ENCODE assay signal across 28 cellular contexts in the genomic region with DNA sequence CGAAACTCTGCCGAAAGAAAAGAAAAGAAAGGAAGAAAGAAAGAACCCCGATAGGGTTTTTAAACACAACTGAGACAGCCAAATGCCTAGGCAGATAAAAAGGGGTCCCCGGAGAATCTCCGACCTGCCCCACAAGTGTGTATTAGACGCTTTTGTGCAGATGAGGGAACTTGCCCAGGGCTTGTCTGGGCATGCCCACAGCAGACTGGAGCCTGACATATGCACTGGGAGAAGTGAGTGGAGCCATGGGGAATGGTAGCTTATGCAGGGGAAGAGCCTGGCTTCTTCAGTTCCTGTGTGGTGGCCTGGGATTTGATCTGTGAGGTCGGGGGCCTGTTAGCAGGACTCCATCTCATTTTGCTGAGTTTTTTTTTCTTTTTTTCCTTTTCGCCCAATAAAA.
A peak's percentile ranks its signal among the peaks of the same experiment; 100 is the strongest.
DNase-seq lines count a peak whose midpoint lies in the region; ATAC-seq, FAIRE-seq and TF ChIP-seq lines count a peak whose summit lies in the region.
"Had no signal": no experiment of that assay in that cellular context is flagged by ENCODE, and none has a peak within 500 bp of the region (broad histone marks: within the 10 kb centered on the region; RNA-seq: fewer than 3 reads in every experiment).

No MANE protein-coding gene starts in this region.

- H3K27ac ChIP-seq in H9 (ENCODE audit: insufficient read length, low read depth, low read length) (no peak overlapping the region), SJCRH30 (no peak overlapping the region)
- H3K27ac ChIP-seq: A549, ascending aorta, esophagus squamous epithelium, SK-N-MC, thoracic aorta, vagina had no signal

- no peak overlapping the region for H2BK12ac ChIP-seq in H9 (ENCODE audit: insufficient read length, low read depth, low read length)

- no peaks in the 10 kb centered on the region for H3K27me3 Mint-ChIP-seq in H9 (ENCODE audit: low read depth)
- H3K27me3 Mint-ChIP-seq in nephron (ENCODE audit: low read depth): no peaks in the 10 kb centered on the region
- H3K27me3 Mint-ChIP-seq: activated naive CD8-positive, alpha-beta T cell treated with anti-CD3 and anti-CD28 coated beads, Interleukin-2, amount 10 ng/mL, durations not matched to agents 7 days and 5 days; dendritic cell treated with granulocyte-macrophage colony-stimulating factor and Interleukin-4, amounts not matched to agents 40 ng/mL and 50 ng/mL, for 4 days had no signal

- H4K91ac ChIP-seq in H9 (ENCODE audit: insufficient read length, low read depth, low read length): no peak overlapping the region

- no peak overlapping the region for H2BK15ac ChIP-seq in H9 (ENCODE audit: low read depth, low read length)

- H3K9ac ChIP-seq in H9 (ENCODE audit: extremely low read depth, insufficient read length, low read length): no peak overlapping the region

- H4K5ac ChIP-seq in H9 (ENCODE audit: insufficient read length, low read depth, low read length): no peak overlapping the region

- no peak overlapping the region for H2AFZ ChIP-seq in H9 (ENCODE audit: low read length)

- H3K4me3 Mint-ChIP-seq in H9 (no peak overlapping the region), nephron (no peak overlapping the region)
- H3K4me3 Mint-ChIP-seq: activated CD8-positive, alpha-beta T cell treated with anti-CD3 and anti-CD28 coated beads, Interleukin-2, amount 10 ng/mL, durations not matched to agents 7 days and 5 days; activated naive CD8-positive, alpha-beta T cell treated with anti-CD3 and anti-CD28 coated beads, Interleukin-2, amount 10 ng/mL, durations not matched to agents 7 days and 5 days; CD8-positive, alpha-beta T cell; central memory CD8-positive, alpha-beta T cell; dendritic cell treated with granulocyte-macrophage colony-stimulating factor and Interleukin-4, amounts not matched to agents 40 ng/mL and 50 ng/mL, for 4 days; T-helper 17 cell had no signal

- no peaks in the 10 kb centered on the region for H3K36me3 ChIP-seq in SJCRH30
- H3K36me3 ChIP-seq: ascending aorta, esophagus squamous epithelium, thoracic aorta, vagina had no signal

- no peak overlapping the region for H2BK5ac ChIP-seq in H9 (ENCODE audit: insufficient read length, low read length)

- no peaks in the 10 kb centered on the region for H3K79me1 ChIP-seq in H9 (ENCODE audit: insufficient read depth, low read depth, low read length, poor library complexity, severe bottlenecking)

- no peak for ATAC-seq in HG03280 (IDR thresholded peaks at IDR 0.05; ENCODE audit: unreplicated experiment)
- ATAC-seq: A549; activated CD8-positive, alpha-beta T cell treated with anti-CD3 and anti-CD28 coated beads, Interleukin-2, amount 10 ng/mL, durations not matched to agents 7 days and 5 days; CD8-positive, alpha-beta T cell; left colon; stimulated activated naive CD8-positive, alpha-beta T cell treated with anti-CD3 and anti-CD28 coated beads, Interleukin-15, Interleukin-2, amounts not matched to agents 100 U/mL and 50 U/mL, for 24 hours; T-helper 17 cell had no signal

- H3K4me1 ChIP-seq in H9 (ENCODE audit: insufficient read depth, low read length) (peaks cover 14% of the 10 kb centered on the region; the same call in 1 of the 2 replicates), SJCRH30 (peaks cover 8% of the 10 kb centered on the region)
- H3K4me1 ChIP-seq: A549, ascending aorta, esophagus squamous epithelium, vagina had no signal

- no peaks in the 10 kb centered on the region for H3K9me3 Mint-ChIP-seq in H9
- no peaks in the 10 kb centered on the region for H3K9me3 Mint-ChIP-seq in nephron
- H3K9me3 Mint-ChIP-seq: activated naive CD8-positive, alpha-beta T cell treated with anti-CD3 and anti-CD28 coated beads, Interleukin-2, amount 10 ng/mL, durations not matched to agents 7 days and 5 days; CD8-positive, alpha-beta T cell; central memory CD8-positive, alpha-beta T cell; dendritic cell treated with granulocyte-macrophage colony-stimulating factor and Interleukin-4, amounts not matched to agents 40 ng/mL and 50 ng/mL, for 4 days had no signal

- H3K9me3 ChIP-seq in H9 (ENCODE audit: control insufficient read depth, low read depth, low read length) (no peaks in the 10 kb centered on the region), SJCRH30 (replicated peaks) (no peaks in the 10 kb centered on the region)
- H3K9me3 ChIP-seq: A549, ascending aorta, esophagus squamous epithelium, HAP-1, thoracic aorta, vagina had no signal

- H2BK120ac ChIP-seq in H9 (ENCODE audit: low read depth, low read length, poor library complexity, severe bottlenecking): no peak overlapping the region

- H3K27me3 ChIP-seq in H9 (ENCODE audit: insufficient read depth, low read length) (no peaks in the 10 kb centered on the region), SJCRH30 (no peaks in the 10 kb centered on the region)
- H3K27me3 ChIP-seq: ascending aorta, esophagus squamous epithelium, vagina had no signal

- peaks cover 0 to 4% (median 0%) of the 10 kb centered on the region in 3 experiments; a peak in 1 of 7 replicates for H3K36me3 Mint-ChIP-seq in H9 (ENCODE audit: insufficient read depth in 1 of 3, low read depth in 3 of 3)
- H3K36me3 Mint-ChIP-seq in nephron (ENCODE audit: low read depth): no peaks in the 10 kb centered on the region
- H3K36me3 Mint-ChIP-seq: activated naive CD8-positive, alpha-beta T cell treated with anti-CD3 and anti-CD28 coated beads, Interleukin-2, amount 10 ng/mL, durations not matched to agents 7 days and 5 days; CD8-positive, alpha-beta T cell had no signal

- H2AK5ac ChIP-seq in H9 (ENCODE audit: insufficient read length, low read length): no peak overlapping the region

- H3K79me2 ChIP-seq in H9 (ENCODE audit: insufficient read depth, low read length): no peaks in the 10 kb centered on the region

- no peak overlapping the region for H2BK20ac ChIP-seq in H9 (ENCODE audit: low read depth, low read length, poor library complexity, severe bottlenecking)

- H4K8ac ChIP-seq in H9 (replicated peaks; ENCODE audit: insufficient read length, low read depth, low read length): no peak overlapping the region

- no peak overlapping the region for H3T11ph ChIP-seq in H9 (ENCODE audit: low read length)

- H3K4me2 ChIP-seq in H9 (ENCODE audit: insufficient read depth, insufficient read length, low read length): no peak overlapping the region
- H3K4me2 ChIP-seq: A549 had no signal

- TF ChIP-seq CTCF in H9 (conservative IDR thresholded peaks at IDR 0.05): no peak
- no peak for TF ChIP-seq CTCF in nephron (IDR thresholded peaks at IDR 0.05; ENCODE audit: unreplicated experiment in 3 of 3)

- H3K27ac Mint-ChIP-seq in H9: peak overlapping the region in 2 of 3 experiments; percentile 7 to 98; a peak in 3 of 7 replicates
- H3K27ac Mint-ChIP-seq in nephron: peak overlapping the region in 2 of 3 experiments; percentile 37 to 53
- H3K27ac Mint-ChIP-seq: activated CD8-positive, alpha-beta T cell treated with anti-CD3 and anti-CD28 coated beads, Interleukin-2, amount 10 ng/mL, durations not matched to agents 7 days and 5 days; activated naive CD8-positive, alpha-beta T cell treated with anti-CD3 and anti-CD28 coated beads, Interleukin-2, amount 10 ng/mL, durations not matched to agents 7 days and 5 days; CD8-positive, alpha-beta T cell; dendritic cell treated with granulocyte-macrophage colony-stimulating factor and Interleukin-4, amounts not matched to agents 40 ng/mL and 50 ng/mL, for 4 days; T-helper 17 cell had no signal

- no peak overlapping the region; the same call in 1 of the 2 replicates for H3K4ac ChIP-seq in H9 (ENCODE audit: low read depth, low read length)

- no peaks in the 10 kb centered on the region for H4K20me1 ChIP-seq in H9 (ENCODE audit: control insufficient read depth, insufficient read depth, insufficient read length)

- peak; percentile 1 for DNase-seq in NCI-H1436 (lab: John Stamatoyannopoulos, UW)
- no peak for DNase-seq in NCI-H1436 treated with DMSO at 0.1 percent for 48 hours (lab: John Stamatoyannopoulos, UW)
- DNase-seq in H9: no peak
- DNase-seq in SJCRH30: peak; percentile 4 to 19
- no peak for DNase-seq in LoVo (ENCODE audit: low spot score)
- DNase-seq in RCC 7860 (ENCODE audit: low spot score): no peak
- DNase-seq: activated CD4-positive, alpha-beta T cell treated with anti-CD3 and anti-CD28 coated beads for 1 hour; activated CD8-positive, alpha-beta T cell treated with anti-CD3 and anti-CD28 coated beads, Interleukin-2, amount 10 ng/mL, durations not matched to agents 7 days and 5 days; activated naive CD8-positive, alpha-beta T cell treated with anti-CD3 and anti-CD28 coated beads, Interleukin-2, amount 10 ng/mL, durations not matched to agents 7 days and 5 days; CD8-positive, alpha-beta T cell; DMS79 treated with DMSO at 0.1 percent for 48 hours; esophagus squamous epithelium; left colon; mesenchymal stem cell; NCI-H82; stimulated activated naive CD8-positive, alpha-beta T cell treated with anti-CD3 and anti-CD28 coated beads, Interleukin-15, Interleukin-2, amounts not matched to agents 100 U/mL and 50 U/mL, for 24 hours; T-helper 17 cell had no signal

- no peak overlapping the region for H3K4me3 ChIP-seq in SJCRH30
- H3K4me3 ChIP-seq: A549, ascending aorta, esophagus squamous epithelium, HAP-1, SK-N-MC, thoracic aorta, vagina had no signal

- no peak overlapping the region for H3K14ac ChIP-seq in H9 (ENCODE audit: insufficient read depth, low read length)

- no peak overlapping the region for H3K23ac ChIP-seq in H9 (ENCODE audit: insufficient read length, low read depth, low read length)

- no peak for FAIRE-seq in RCC 7860 (lab: Jason Lieb, UNC)
- FAIRE-seq: frontal cortex had no signal

- H3K4me1 Mint-ChIP-seq in H9: peaks cover 67 to 77% of the 10 kb centered on the region in 2 experiments
- H3K4me1 Mint-ChIP-seq in nephron: peaks cover 70% of the 10 kb centered on the region
- H3K4me1 Mint-ChIP-seq: activated naive CD8-positive, alpha-beta T cell treated with anti-CD3 and anti-CD28 coated beads, Interleukin-2, amount 10 ng/mL, durations not matched to agents 7 days and 5 days; central memory CD8-positive, alpha-beta T cell had no signal

- H3K18ac ChIP-seq in H9 (ENCODE audit: insufficient read length, low read depth, low read length): no peak overlapping the region

- WGBS in H9 (ENCODE audit: extremely low coverage, insufficient read length, low lambda C conversion rate): no CpG with 5 or more reads among the region's 8 CpGs

- H3K23me2 ChIP-seq in H9 (ENCODE audit: insufficient read length, low read depth, low read length, poor library complexity, severe bottlenecking): no peaks in the 10 kb centered on the region

- no peak overlapping the region for H3K56ac ChIP-seq in H9 (ENCODE audit: insufficient read length, low read depth, low read length)

Comparison
In these comparisons a context has a peak if more than half of its experiments do, and no peak if none do; other contexts are left out.
1. DNase-seq: peak in NCI-H1436 (single experiment) and SJCRH30 (2 of 2); none in NCI-H1436 treated with DMSO at 0.1 percent for 48 hours (single experiment), H9 (single experiment), LoVo (single experiment) and RCC 7860 (single experiment).